ENCODE assay signal across 1 cellular context in genomic region chr7:92843781-92844180, GRCh38.
TF ChIP-seq lines count a peak whose summit lies in the region.

No MANE protein-coding gene starts in this region.

TF ChIP-seq in K562, 482 proteins besides CTCF, POLR2A, EP300 and RAD21 (continued from another document and continues in another):
- peak; percentile 93 for TF ChIP-seq MAFG (tag; conservative IDR thresholded peaks at IDR 0.05)
- TF ChIP-seq ZBTB5 (IDR thresholded peaks at IDR 0.05), result no peak
- no peak for TF ChIP-seq ZNF639 (CRISPR knock-in tag; conservative IDR thresholded peaks at IDR 0.05 in 1 of 2, IDR thresholded peaks at IDR 0.05 in 1 of 2)
- no peak for TF ChIP-seq SAP30 (IDR thresholded peaks at IDR 0.05; ENCODE audit: borderline replicate concordance, insufficient read depth, low read depth, low read length, poor library complexity, severe bottlenecking)
- TF ChIP-seq NFE2 (IDR thresholded peaks at IDR 0.05; ENCODE audit: low read depth), result peak; percentile 91
- peak; percentile 27 to 60; a peak in 3 of 4 replicates for TF ChIP-seq TRIM24 (IDR thresholded peaks at IDR 0.05)
- peak; percentile 88 for TF ChIP-seq C11orf30 (IDR thresholded peaks at IDR 0.05; ENCODE audit: low read depth)
- TF ChIP-seq SAFB (IDR thresholded peaks at IDR 0.05; ENCODE audit: borderline replicate concordance, low read depth, low read length), result no peak
- no peak for TF ChIP-seq FOXJ3 (CRISPR knock-in tag; IDR thresholded peaks at IDR 0.05)
- no peak for TF ChIP-seq BMI1 (IDR thresholded peaks at IDR 0.05; ENCODE audit: low read length)
- TF ChIP-seq MGA (IDR thresholded peaks at IDR 0.05), result no peak
- no peak for TF ChIP-seq SOX6 (IDR thresholded peaks at IDR 0.05)
- TF ChIP-seq ZNF316 (IDR thresholded peaks at IDR 0.05), result peak; percentile 92
- TF ChIP-seq, protein P1, sequence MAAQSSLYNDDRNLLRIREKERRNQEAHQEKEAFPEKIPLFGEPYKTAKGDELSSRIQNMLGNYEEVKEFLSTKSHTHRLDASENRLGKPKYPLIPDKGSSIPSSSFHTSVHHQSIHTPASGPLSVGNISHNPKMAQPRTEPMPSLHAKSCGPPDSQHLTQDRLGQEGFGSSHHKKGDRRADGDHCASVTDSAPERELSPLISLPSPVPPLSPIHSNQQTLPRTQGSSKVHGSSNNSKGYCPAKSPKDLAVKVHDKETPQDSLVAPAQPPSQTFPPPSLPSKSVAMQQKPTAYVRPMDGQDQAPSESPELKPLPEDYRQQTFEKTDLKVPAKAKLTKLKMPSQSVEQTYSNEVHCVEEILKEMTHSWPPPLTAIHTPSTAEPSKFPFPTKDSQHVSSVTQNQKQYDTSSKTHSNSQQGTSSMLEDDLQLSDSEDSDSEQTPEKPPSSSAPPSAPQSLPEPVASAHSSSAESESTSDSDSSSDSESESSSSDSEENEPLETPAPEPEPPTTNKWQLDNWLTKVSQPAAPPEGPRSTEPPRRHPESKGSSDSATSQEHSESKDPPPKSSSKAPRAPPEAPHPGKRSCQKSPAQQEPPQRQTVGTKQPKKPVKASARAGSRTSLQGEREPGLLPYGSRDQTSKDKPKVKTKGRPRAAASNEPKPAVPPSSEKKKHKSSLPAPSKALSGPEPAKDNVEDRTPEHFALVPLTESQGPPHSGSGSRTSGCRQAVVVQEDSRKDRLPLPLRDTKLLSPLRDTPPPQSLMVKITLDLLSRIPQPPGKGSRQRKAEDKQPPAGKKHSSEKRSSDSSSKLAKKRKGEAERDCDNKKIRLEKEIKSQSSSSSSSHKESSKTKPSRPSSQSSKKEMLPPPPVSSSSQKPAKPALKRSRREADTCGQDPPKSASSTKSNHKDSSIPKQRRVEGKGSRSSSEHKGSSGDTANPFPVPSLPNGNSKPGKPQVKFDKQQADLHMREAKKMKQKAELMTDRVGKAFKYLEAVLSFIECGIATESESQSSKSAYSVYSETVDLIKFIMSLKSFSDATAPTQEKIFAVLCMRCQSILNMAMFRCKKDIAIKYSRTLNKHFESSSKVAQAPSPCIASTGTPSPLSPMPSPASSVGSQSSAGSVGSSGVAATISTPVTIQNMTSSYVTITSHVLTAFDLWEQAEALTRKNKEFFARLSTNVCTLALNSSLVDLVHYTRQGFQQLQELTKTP (IDR thresholded peaks at IDR 0.05; ENCODE audit: low read depth in 1 of 2, partially characterized antibody in 2 of 2), result no peak
- TF ChIP-seq, protein P2, sequence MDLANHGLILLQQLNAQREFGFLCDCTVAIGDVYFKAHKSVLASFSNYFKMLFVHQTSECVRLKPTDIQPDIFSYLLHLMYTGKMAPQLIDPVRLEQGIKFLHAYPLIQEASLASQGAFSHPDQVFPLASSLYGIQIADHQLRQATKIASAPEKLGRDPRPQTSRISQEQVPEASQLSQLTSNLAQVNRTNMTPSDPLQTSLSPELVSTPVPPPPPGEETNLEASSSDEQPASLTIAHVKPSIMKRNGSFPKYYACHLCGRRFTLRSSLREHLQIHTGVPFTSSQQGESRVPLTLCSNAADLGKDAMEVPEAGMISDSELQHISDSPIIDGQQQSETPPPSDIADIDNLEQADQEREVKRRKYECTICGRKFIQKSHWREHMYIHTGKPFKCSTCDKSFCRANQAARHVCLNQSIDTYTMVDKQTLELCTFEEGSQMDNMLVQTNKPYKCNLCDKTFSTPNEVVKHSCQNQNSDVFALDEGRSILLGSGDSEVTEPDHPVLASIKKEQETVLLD (IDR thresholded peaks at IDR 0.05), result no peak
- peak; percentile 14 for TF ChIP-seq MEIS2 (IDR thresholded peaks at IDR 0.05; ENCODE audit: partially characterized antibody)
- TF ChIP-seq TEAD4 (IDR thresholded peaks at IDR 0.05; ENCODE audit: low read length), result no peak
- no peak for TF ChIP-seq TEAD4 (CRISPR knock-in tag; IDR thresholded peaks at IDR 0.05; ENCODE audit: borderline replicate concordance)
- TF ChIP-seq CTBP1 (IDR thresholded peaks at IDR 0.05; ENCODE audit: borderline replicate concordance), result no peak
- TF ChIP-seq DMBX1 (CRISPR knock-in tag; IDR thresholded peaks at IDR 0.05; ENCODE audit: borderline replicate concordance), result no peak
- TF ChIP-seq SMARCE1 (IDR thresholded peaks at IDR 0.05), result peak; percentile 55; the same call in 1 of the 2 replicates
- no peak for TF ChIP-seq EGR1 (conservative IDR thresholded peaks at IDR 0.05)
- no peak for TF ChIP-seq KAT7 (CRISPR knock-in tag; IDR thresholded peaks at IDR 0.05; ENCODE audit: borderline replicate concordance)
- peak; percentile 63 for TF ChIP-seq DPF2 (IDR thresholded peaks at IDR 0.05)
- TF ChIP-seq TARDBP (IDR thresholded peaks at IDR 0.05), result no peak
- no peak for TF ChIP-seq PHB (CRISPR knock-in tag; IDR thresholded peaks at IDR 0.05)
- TF ChIP-seq THRAP3 (IDR thresholded peaks at IDR 0.05; ENCODE audit: borderline replicate concordance), result no peak
- TF ChIP-seq, protein P3, sequence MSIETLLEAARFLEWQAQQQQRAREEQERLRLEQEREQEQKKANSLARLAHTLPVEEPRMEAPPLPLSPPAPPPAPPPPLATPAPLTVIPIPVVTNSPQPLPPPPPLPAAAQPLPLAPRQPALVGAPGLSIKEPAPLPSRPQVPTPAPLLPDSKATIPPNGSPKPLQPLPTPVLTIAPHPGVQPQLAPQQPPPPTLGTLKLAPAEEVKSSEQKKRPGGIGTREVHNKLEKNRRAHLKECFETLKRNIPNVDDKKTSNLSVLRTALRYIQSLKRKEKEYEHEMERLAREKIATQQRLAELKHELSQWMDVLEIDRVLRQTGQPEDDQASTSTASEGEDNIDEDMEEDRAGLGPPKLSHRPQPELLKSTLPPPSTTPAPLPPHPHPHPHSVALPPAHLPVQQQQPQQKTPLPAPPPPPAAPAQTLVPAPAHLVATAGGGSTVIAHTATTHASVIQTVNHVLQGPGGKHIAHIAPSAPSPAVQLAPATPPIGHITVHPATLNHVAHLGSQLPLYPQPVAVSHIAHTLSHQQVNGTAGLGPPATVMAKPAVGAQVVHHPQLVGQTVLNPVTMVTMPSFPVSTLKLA (conservative IDR thresholded peaks at IDR 0.05), result no peak
- TF ChIP-seq SMARCC2 (IDR thresholded peaks at IDR 0.05; ENCODE audit: low read depth), result no peak
